8 cellular contexts compared by ENCODE assay signal in genomic region chr20:13221673-13222318, GRCh38. TPM values are rescaled to one million over a fixed set of nuclear protein-coding genes. Genes with fewer than 3 reads are reported as not detected.
DNase-seq lines count a peak whose midpoint lies in the region; ATAC-seq and TF ChIP-seq lines count a peak whose summit lies in the region.

No MANE protein-coding gene starts in this region.

- peak; percentile 81 for ATAC-seq in GM19467 (IDR thresholded peaks at IDR 0.05; ENCODE audit: unreplicated experiment)
- peak; percentile 87 for ATAC-seq in activated naive CD8-positive, alpha-beta T cell treated with anti-CD3 and anti-CD28 coated beads, Interleukin-2, amount 10 ng/mL, durations not matched to agents 7 days and 5 days (ENCODE audit: low read depth)

- peaks cover 40% of the 10 kb centered on the region for H3K4me1 ChIP-seq in left ventricle myocardium inferior

- POLR2A ChIA-PET in activated naive CD8-positive, alpha-beta T cell treated with anti-CD3 and anti-CD28 coated beads, Interleukin-2, amount 10 ng/mL, durations not matched to agents 7 days and 5 days (lab: Charles Lee), result interaction anchor here (0.8 to 2.1 kb wide), 9 partner anchors 8 to 563 kb away, joined by 3 to 7 read pairs (median 3); partner anchors contain the start of genes ESF1 and NDUFAF5

- TF ChIP-seq CTCF in left ventricle myocardium inferior (IDR thresholded peaks at IDR 0.05; ENCODE audit: borderline replicate concordance), result peak; percentile 26

- in situ Hi-C loops in SK-MEL-5 (cut with HindIII; ENCODE audit: low pct_unique_long_range_greater_than_20kb, low sequenced_read_pairs), result no loop called here

- peak overlapping the region; percentile 77 for H3K27ac ChIP-seq in left ventricle myocardium inferior (replicated peaks)

- H3K9me3 ChIP-seq in left ventricle myocardium inferior (replicated peaks), result peaks cover 8% of the 10 kb centered on the region

- intact Hi-C loops in left ventricle myocardium inferior (cut with micrococcal nuclease), result no loop called here

- H3K27ac Mint-ChIP-seq in activated naive CD8-positive, alpha-beta T cell treated with anti-CD3 and anti-CD28 coated beads, Interleukin-2, amount 10 ng/mL, durations not matched to agents 7 days and 5 days, result peak overlapping the region; percentile 73

- no peaks in the 10 kb centered on the region for H3K36me3 ChIP-seq in left ventricle myocardium inferior

- H3K27me3 Mint-ChIP-seq in activated naive CD8-positive, alpha-beta T cell treated with anti-CD3 and anti-CD28 coated beads, Interleukin-2, amount 10 ng/mL, durations not matched to agents 7 days and 5 days, result peaks cover 39% of the 10 kb centered on the region

- peak overlapping the region; percentile 88 for H3K4me3 Mint-ChIP-seq in activated naive CD8-positive, alpha-beta T cell treated with anti-CD3 and anti-CD28 coated beads, Interleukin-2, amount 10 ng/mL, durations not matched to agents 7 days and 5 days

- peaks cover 15% of the 10 kb centered on the region for H3K4me1 Mint-ChIP-seq in activated naive CD8-positive, alpha-beta T cell treated with anti-CD3 and anti-CD28 coated beads, Interleukin-2, amount 10 ng/mL, durations not matched to agents 7 days and 5 days

- H3K27me3 ChIP-seq in left ventricle myocardium inferior (ENCODE audit: low read depth), result peaks cover 78% of the 10 kb centered on the region

- peaks cover 8% of the 10 kb centered on the region for H3K36me3 Mint-ChIP-seq in activated naive CD8-positive, alpha-beta T cell treated with anti-CD3 and anti-CD28 coated beads, Interleukin-2, amount 10 ng/mL, durations not matched to agents 7 days and 5 days

- DNase-seq in COR-L47 (lab: John Stamatoyannopoulos, UW) (peak; percentile 70), HK-2 (ENCODE audit: unreplicated experiment) (peak; percentile 75), SK-MEL-5 (ENCODE audit: low read depth, low spot score) (peak; percentile 62), left ventricle myocardium inferior (peak; percentile 40), putamen (ENCODE audit: low spot score) (peak; percentile 3), NK-92 (lab: John Stamatoyannopoulos, UW; ENCODE audit: unreplicated experiment) (no peak)
- peak; percentile 84 for DNase-seq in activated naive CD8-positive, alpha-beta T cell treated with anti-CD3 and anti-CD28 coated beads, Interleukin-2, amount 10 ng/mL, durations not matched to agents 7 days and 5 days

- peaks cover 2% of the 10 kb centered on the region for H3K9me3 Mint-ChIP-seq in activated naive CD8-positive, alpha-beta T cell treated with anti-CD3 and anti-CD28 coated beads, Interleukin-2, amount 10 ng/mL, durations not matched to agents 7 days and 5 days

- H3K4me3 ChIP-seq in left ventricle myocardium inferior, result peak overlapping the region; percentile 71

RNA-seq across cellular contexts. Expression of gene ISM1, which starts 0.7 kb away (rescaled TPM):
- total RNA-seq in SK-MEL-5 (2014; rRNA removed; shearing (Covaris generic)), result 4.8 and 5.6 TPM in 2 replicates
- polyA plus RNA-seq in SK-MEL-5 (2015; cell fraction: cytosol; rRNA removed), result 5.0 and 8.0 TPM in 2 replicates
- polyA plus RNA-seq in SK-MEL-5 (2015; cell fraction: nucleus; rRNA removed), result 0.26 and 0.65 TPM in 2 replicates
- 1 to 10 TPM; 2.3 to 3.0 TPM for total RNA-seq in activated naive CD8-positive, alpha-beta T cell treated with anti-CD3 and anti-CD28 coated beads, Interleukin-2, amount 10 ng/mL, durations not matched to agents 7 days and 5 days
- total RNA-seq in left ventricle myocardium inferior, result 1.3 TPM
